ENCODE assay signal across 1 cellular context in the genomic region with DNA sequence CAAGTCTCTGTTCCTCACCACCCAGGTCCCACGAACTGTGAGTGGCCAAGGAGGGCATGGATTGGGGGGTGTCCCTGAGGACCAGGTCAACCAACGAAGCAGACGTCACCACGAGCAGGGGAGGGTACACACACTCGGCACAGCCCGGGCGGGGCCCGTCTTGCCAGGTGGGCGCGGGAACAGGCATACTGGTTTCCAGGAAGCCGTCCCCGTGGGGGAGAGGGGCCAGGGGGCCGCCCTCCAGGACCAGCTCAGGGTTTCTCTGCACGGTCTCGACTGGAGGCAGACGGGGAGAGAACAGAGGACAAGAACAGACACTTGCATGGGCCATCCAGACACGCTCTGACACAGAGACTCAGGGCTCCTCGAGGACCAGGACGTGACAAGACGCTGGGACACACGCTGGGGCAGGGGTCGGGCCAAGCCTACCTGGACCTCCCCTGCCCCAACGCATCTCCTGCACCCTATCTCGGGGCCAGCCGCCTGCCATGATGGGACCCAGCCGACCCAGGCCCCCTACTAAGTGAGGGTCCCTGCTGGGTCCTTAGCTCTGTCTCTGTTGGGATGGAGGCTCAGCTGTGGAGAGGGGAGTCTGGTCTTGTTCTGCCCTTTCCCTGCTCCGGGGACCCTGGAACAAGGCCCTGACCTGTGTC.
A peak's percentile ranks its signal among the peaks of the same experiment; 100 is the strongest.
TF ChIP-seq lines count a peak whose summit lies in the region.

No MANE protein-coding gene starts in this region.

TF ChIP-seq in HEK293, 187 proteins besides CTCF, POLR2A, EP300 and RAD21 (continued from another document):
- TF ChIP-seq, protein P1, sequence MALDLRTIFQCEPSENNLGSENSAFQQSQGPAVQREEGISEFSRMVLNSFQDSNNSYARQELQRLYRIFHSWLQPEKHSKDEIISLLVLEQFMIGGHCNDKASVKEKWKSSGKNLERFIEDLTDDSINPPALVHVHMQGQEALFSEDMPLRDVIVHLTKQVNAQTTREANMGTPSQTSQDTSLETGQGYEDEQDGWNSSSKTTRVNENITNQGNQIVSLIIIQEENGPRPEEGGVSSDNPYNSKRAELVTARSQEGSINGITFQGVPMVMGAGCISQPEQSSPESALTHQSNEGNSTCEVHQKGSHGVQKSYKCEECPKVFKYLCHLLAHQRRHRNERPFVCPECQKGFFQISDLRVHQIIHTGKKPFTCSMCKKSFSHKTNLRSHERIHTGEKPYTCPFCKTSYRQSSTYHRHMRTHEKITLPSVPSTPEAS (tag by site-specific recombination; IDR thresholded peaks at IDR 0.05): no peak
- peak; percentile 45 for TF ChIP-seq ZNF341 (tag by site-specific recombination; IDR thresholded peaks at IDR 0.05; ENCODE audit: low read depth)
- no peak for TF ChIP-seq ZNF10 (tag by site-specific recombination; IDR thresholded peaks at IDR 0.05)
- TF ChIP-seq, protein P2, sequence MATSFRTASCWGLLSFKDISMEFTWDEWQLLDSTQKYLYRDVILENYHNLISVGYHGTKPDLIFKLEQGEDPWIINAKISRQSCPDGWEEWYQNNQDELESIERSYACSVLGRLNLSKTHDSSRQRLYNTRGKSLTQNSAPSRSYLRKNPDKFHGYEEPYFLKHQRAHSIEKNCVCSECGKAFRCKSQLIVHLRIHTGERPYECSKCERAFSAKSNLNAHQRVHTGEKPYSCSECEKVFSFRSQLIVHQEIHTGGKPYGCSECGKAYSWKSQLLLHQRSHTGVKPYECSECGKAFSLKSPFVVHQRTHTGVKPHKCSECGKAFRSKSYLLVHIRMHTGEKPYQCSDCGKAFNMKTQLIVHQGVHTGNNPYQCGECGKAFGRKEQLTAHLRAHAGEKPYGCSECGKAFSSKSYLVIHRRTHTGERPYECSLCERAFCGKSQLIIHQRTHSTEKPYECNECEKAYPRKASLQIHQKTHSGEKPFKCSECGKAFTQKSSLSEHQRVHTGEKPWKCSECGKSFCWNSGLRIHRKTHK (tag by site-specific recombination; IDR thresholded peaks at IDR 0.05): no peak
- no peak for TF ChIP-seq ZFP41 (tag by site-specific recombination; IDR thresholded peaks at IDR 0.05; ENCODE audit: borderline replicate concordance)
- TF ChIP-seq ZNF140 (tag by site-specific recombination; IDR thresholded peaks at IDR 0.05): no peak
- TF ChIP-seq YY1 (tag by site-specific recombination; IDR thresholded peaks at IDR 0.05): no peak
- no peak for TF ChIP-seq ZNF776 (tag by site-specific recombination; IDR thresholded peaks at IDR 0.05; ENCODE audit: borderline replicate concordance)
- TF ChIP-seq ZNF2 (tag by site-specific recombination; IDR thresholded peaks at IDR 0.05): no peak
- TF ChIP-seq SALL2 (tag by site-specific recombination; IDR thresholded peaks at IDR 0.05; ENCODE audit: borderline replicate concordance): no peak
- TF ChIP-seq GLIS2 (tag by site-specific recombination; IDR thresholded peaks at IDR 0.05): 0 out of 2 replicates have a peak, but pooled peaks have one; percentile 11
- no peak for TF ChIP-seq ZBTB7A (tag by site-specific recombination; IDR thresholded peaks at IDR 0.05; ENCODE audit: low read depth)
- TF ChIP-seq, protein P3, sequence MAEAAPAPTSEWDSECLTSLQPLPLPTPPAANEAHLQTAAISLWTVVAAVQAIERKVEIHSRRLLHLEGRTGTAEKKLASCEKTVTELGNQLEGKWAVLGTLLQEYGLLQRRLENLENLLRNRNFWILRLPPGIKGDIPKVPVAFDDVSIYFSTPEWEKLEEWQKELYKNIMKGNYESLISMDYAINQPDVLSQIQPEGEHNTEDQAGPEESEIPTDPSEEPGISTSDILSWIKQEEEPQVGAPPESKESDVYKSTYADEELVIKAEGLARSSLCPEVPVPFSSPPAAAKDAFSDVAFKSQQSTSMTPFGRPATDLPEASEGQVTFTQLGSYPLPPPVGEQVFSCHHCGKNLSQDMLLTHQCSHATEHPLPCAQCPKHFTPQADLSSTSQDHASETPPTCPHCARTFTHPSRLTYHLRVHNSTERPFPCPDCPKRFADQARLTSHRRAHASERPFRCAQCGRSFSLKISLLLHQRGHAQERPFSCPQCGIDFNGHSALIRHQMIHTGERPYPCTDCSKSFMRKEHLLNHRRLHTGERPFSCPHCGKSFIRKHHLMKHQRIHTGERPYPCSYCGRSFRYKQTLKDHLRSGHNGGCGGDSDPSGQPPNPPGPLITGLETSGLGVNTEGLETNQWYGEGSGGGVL (tag by site-specific recombination; IDR thresholded peaks at IDR 0.05): no peak
- TF ChIP-seq, protein P4, sequence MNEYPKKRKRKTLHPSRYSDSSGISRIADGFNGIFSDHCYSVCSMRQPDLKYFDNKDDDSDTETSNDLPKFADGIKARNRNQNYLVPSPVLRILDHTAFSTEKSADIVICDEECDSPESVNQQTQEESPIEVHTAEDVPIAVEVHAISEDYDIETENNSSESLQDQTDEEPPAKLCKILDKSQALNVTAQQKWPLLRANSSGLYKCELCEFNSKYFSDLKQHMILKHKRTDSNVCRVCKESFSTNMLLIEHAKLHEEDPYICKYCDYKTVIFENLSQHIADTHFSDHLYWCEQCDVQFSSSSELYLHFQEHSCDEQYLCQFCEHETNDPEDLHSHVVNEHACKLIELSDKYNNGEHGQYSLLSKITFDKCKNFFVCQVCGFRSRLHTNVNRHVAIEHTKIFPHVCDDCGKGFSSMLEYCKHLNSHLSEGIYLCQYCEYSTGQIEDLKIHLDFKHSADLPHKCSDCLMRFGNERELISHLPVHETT (tag by site-specific recombination; IDR thresholded peaks at IDR 0.05): no peak
